In genomic region chr9:109036744-109037680, GRCh38 we compare ENCODE assay signal across 13 cellular contexts. TPM values are rescaled to one million over a fixed set of nuclear protein-coding genes. Genes with fewer than 3 reads are reported as not detected.
DNase-seq lines count a peak whose midpoint lies in the region; ATAC-seq and TF ChIP-seq lines count a peak whose summit lies in the region.
"Had no signal": no experiment of that assay in that cellular context is flagged by ENCODE, and none has a peak within 500 bp of the region (broad histone marks: within the 10 kb centered on the region; RNA-seq: fewer than 3 reads in every experiment).

No MANE protein-coding gene starts in this region.

- no peak for TF ChIP-seq EP300 in stomach (IDR thresholded peaks at IDR 0.05)

- DNase-seq in NCI-H1105 treated with DMSO at 0.1 percent for 48 hours (lab: John Stamatoyannopoulos, UW) (peak; percentile 2), NCI-H1105 (lab: John Stamatoyannopoulos, UW) (no peak), adipocyte (ENCODE audit: low read depth) (peak; percentile 17), right cardiac atrium (no peak), stomach (no peak), testis (no peak), NCI-H2107 treated with DMSO at 0.1 percent for 48 hours (lab: John Stamatoyannopoulos, UW; ENCODE audit: unreplicated experiment) (no peak)
- DNase-seq: activated CD4-positive, alpha-beta T cell treated with anti-CD3 and anti-CD28 coated beads for 36 hours; cortex of kidney; DND-41; stimulated activated CD4-positive, alpha-beta T cell treated with anti-CD3 and anti-CD28 coated beads, Interleukin-4, amount 100 ng/mL, for 4 hours had no signal

- H3K4me3 ChIP-seq in adipocyte (ENCODE audit: low read length) (no peak overlapping the region), right cardiac atrium (ENCODE audit: low read length) (no peak overlapping the region), stomach (no peak overlapping the region), testis (no peak overlapping the region)

- ATAC-seq in right cardiac atrium, result peak in 1 of 2 donors; percentile 15
- no peak for ATAC-seq in HG03045 (IDR thresholded peaks at IDR 0.05; ENCODE audit: unreplicated experiment)
- ATAC-seq: activated CD4-positive, alpha-beta T cell treated with anti-CD3 and anti-CD28 coated beads for 36 hours had no signal

- TF ChIP-seq CTCF in stomach (IDR thresholded peaks at IDR 0.05) (no peak), testis (IDR thresholded peaks at IDR 0.05) (no peak)

- 78% methylated on average over 6 of the region's 6 CpGs for WGBS in right cardiac atrium
- 70 to 75% (median 73%) methylated on average over 6 of the region's 6 CpGs for WGBS in stomach, 5 donors
- WGBS in testis, 2 donors, result 69 to 82% methylated on average over 6 of the region's 6 CpGs

- intact Hi-C loops in right cardiac atrium (cut with DNase I) (no loop called here), stomach (cut with DNase I; ENCODE audit: low total_unique reads) (no loop called here), testis (cut with DNase I; ENCODE audit: low total_unique reads) (no loop called here)

- TF ChIP-seq POLR2A in stomach (IDR thresholded peaks at IDR 0.05), result no peak
- TF ChIP-seq POLR2A in testis (IDR thresholded peaks at IDR 0.05), result no peak

- H3K4me1 ChIP-seq in adipocyte (ENCODE audit: control insufficient read depth, insufficient read depth, low read length), result peaks cover 27% of the 10 kb centered on the region
- H3K4me1 ChIP-seq in right cardiac atrium (ENCODE audit: control insufficient read depth, insufficient read depth, low read length), result peaks cover 5% of the 10 kb centered on the region
- H3K4me1 ChIP-seq in stomach, result peaks cover 3 to 36% (median 19%) of the 10 kb centered on the region in 4 donors
- peaks cover 34% of the 10 kb centered on the region for H3K4me1 ChIP-seq in testis

- no peak overlapping the region for H3K9ac ChIP-seq in adipocyte (ENCODE audit: low read length)

- H3K27ac ChIP-seq in right cardiac atrium (ENCODE audit: low read length) (peak overlapping the region; percentile 64), stomach (peak overlapping the region; percentile 11 to 61 (median 35)), testis (peak overlapping the region in 1 of 2 donors; percentile 72)
- H3K27ac ChIP-seq: 22Rv1 had no signal

- H3K27me3 ChIP-seq in adipocyte (replicated peaks; ENCODE audit: control insufficient read depth, insufficient read depth, low read length) (no peaks in the 10 kb centered on the region), right cardiac atrium (ENCODE audit: control insufficient read depth, insufficient read depth) (no peaks in the 10 kb centered on the region), stomach (no peaks in the 10 kb centered on the region), testis (no peaks in the 10 kb centered on the region)

- no peaks in the 10 kb centered on the region for H3K9me3 ChIP-seq in adipocyte (ENCODE audit: control insufficient read depth, low read length)
- H3K9me3 ChIP-seq in right cardiac atrium (ENCODE audit: control insufficient read depth, low read length), result no peaks in the 10 kb centered on the region
- no peaks in the 10 kb centered on the region for H3K9me3 ChIP-seq in stomach
- no peaks in the 10 kb centered on the region for H3K9me3 ChIP-seq in testis

- peaks cover 41% of the 10 kb centered on the region for H3K36me3 ChIP-seq in adipocyte (ENCODE audit: control insufficient read depth, insufficient read depth, low read length, severe bottlenecking)
- peaks cover 13 to 61% (median 48%) of the 10 kb centered on the region in 4 donors for H3K36me3 ChIP-seq in stomach
- H3K36me3 ChIP-seq in testis (ENCODE audit: low read depth, missing control alignments), result no peaks in the 10 kb centered on the region

RNA-seq across cellular contexts. Expression of gene CTNNAL1, which starts 23.7 kb away (rescaled TPM):
- total RNA-seq in right cardiac atrium, result 10 to 100 TPM; 61.1 to 99.9 (median 96.9) TPM
- 105 TPM for polyA plus RNA-seq in right cardiac atrium
- 10 to 100 TPM; 15.6 to 87.0 (median 56.2) TPM for total RNA-seq in stomach
- polyA plus RNA-seq in stomach, result 10 to 100 TPM; 33.3 to 71.0 (median 51.3) TPM
- total RNA-seq in testis, result 10 to 100 TPM; 86.4 to 92.7 TPM
- 52.3 TPM for polyA plus RNA-seq in testis (ENCODE audit: insufficient read depth, low read depth, low replicate concordance)

Comparison
In these comparisons a context has a peak if more than half of its experiments do, and no peak if none do; other contexts are left out.
1. DNase-seq: peak in NCI-H1105 treated with DMSO at 0.1 percent for 48 hours (single experiment) and adipocyte (single experiment); none in NCI-H1105 (single experiment), right cardiac atrium (0 of 3), stomach (single experiment), testis (single experiment) and NCI-H2107 treated with DMSO at 0.1 percent for 48 hours (single experiment).